ENCODE assay signal across 8 cellular contexts in the genomic region with DNA sequence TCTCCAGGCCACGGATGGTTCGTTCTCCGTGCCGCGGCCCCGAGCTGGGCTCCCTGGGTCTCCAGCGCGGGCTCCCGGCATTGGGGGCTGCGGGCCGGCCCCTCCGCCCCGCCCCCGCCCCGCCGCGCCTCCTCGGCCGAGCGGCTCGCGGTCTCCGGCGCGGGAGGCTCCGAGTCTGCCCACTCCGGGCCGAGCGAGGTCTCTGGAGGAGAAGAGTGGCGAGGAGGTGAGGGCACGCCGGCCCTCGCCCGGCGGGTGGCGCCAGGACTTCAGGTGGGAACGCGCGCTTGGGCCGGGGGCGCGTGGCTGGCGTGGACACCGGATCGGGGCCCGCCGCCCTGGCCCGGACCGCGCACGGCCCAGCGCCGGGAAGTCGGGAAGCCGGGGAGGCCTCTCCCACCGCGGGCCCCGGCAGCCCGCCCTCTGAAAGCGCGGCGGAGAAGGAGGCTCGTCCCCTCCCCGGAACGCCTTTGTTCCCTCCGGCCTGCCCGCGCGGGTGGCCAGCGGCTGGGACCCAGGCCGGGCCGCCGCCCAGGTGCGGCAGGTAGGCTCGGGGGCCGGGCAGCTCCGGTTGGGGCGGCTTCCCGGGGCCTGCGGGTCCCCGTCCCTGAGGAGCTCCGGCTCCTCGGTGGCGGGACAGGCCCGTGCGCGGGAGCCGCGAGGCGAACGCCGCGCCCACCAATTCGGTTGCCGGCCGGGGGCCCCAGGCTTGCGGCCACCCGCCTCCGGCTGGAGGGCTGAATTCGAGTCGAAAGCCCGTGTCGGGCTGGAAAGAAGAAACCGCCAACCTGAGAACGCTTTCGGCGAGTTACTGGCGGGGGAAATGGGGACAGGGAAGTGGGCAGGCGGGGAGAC. TPM values are rescaled to one million over a fixed set of nuclear protein-coding genes. Genes with fewer than 3 reads are reported as not detected.
DNase-seq lines count a peak whose midpoint lies in the region; ATAC-seq, FAIRE-seq and TF ChIP-seq lines count a peak whose summit lies in the region.

No MANE protein-coding gene starts in this region.

- H3K4me3 Mint-ChIP-seq in T-helper 17 cell = peak overlapping the region; percentile 86

- H3K27me3 Mint-ChIP-seq in T-helper 17 cell = peaks cover 30% of the 10 kb centered on the region

- H3K36me3 Mint-ChIP-seq in T-helper 17 cell (ENCODE audit: low read depth) = peaks cover 8% of the 10 kb centered on the region

- no peaks in the 10 kb centered on the region for H3K27me3 ChIP-seq in duodenal mucosa (ENCODE audit: control insufficient read depth in 1 of 2, insufficient read depth in 2 of 2, low read length in 2 of 2)
- H3K27me3 ChIP-seq in lung (ENCODE audit: control insufficient read depth, insufficient read depth) = no peaks in the 10 kb centered on the region

- 0 to 1% methylated on average over 88 to 109 of the region's 109 CpGs for WGBS in lung, 2 donors

- H3K27ac ChIP-seq in duodenal mucosa (ENCODE audit: low read depth, low read length) = peak overlapping the region; percentile 93
- H3K27ac ChIP-seq in lung (ENCODE audit: low read depth in 1 of 2, low read length in 1 of 2) = peak overlapping the region; percentile 93 to 97
- H3K27ac ChIP-seq in substantia nigra (ENCODE audit: low read depth, low read length, poor library complexity, severe bottlenecking) = peak overlapping the region; percentile 68

- H3K4me1 ChIP-seq in duodenal mucosa (ENCODE audit: control insufficient read depth in 1 of 2, insufficient read depth in 2 of 2, low read length in 2 of 2) (peaks cover 16 to 19% of the 10 kb centered on the region in 2 donors), lung (ENCODE audit: control insufficient read depth in 2 of 2, insufficient read depth in 2 of 2, low read length in 2 of 2) (peaks cover 0 to 2% of the 10 kb centered on the region in 2 donors)

- H3K9me3 ChIP-seq in T-helper 17 cell (ENCODE audit: control insufficient read depth, low read length, poor library complexity, severe bottlenecking) (no peaks in the 10 kb centered on the region), duodenal mucosa (ENCODE audit: control insufficient read depth in 1 of 2, low read length in 2 of 2) (no peaks in the 10 kb centered on the region), lung (ENCODE audit: control insufficient read depth in 2 of 2, insufficient read depth in 1 of 2, low read length in 1 of 2) (peaks cover 0 to 4% of the 10 kb centered on the region in 2 donors)

- H3K36me3 ChIP-seq in duodenal mucosa (ENCODE audit: control insufficient read depth in 1 of 2, insufficient read depth in 2 of 2, low read length in 2 of 2) (no peaks in the 10 kb centered on the region), lung (ENCODE audit: control insufficient read depth in 2 of 2, insufficient read depth in 2 of 2, low read length in 2 of 2) (no peaks in the 10 kb centered on the region)

- ATAC-seq in T-helper 17 cell = peak; percentile 52
- peak; percentile 59 for ATAC-seq in lung (ENCODE audit: insufficient read depth, low FRiP score)

- peak overlapping the region; percentile 92 to 99 for H3K9ac ChIP-seq in duodenal mucosa (ENCODE audit: low read depth in 1 of 2, low read length in 2 of 2)

- peaks cover 11% of the 10 kb centered on the region for H3K4me1 Mint-ChIP-seq in T-helper 17 cell

- H3K27ac Mint-ChIP-seq in T-helper 17 cell = no peak overlapping the region

- H3K4me3 ChIP-seq in duodenal mucosa (ENCODE audit: low read depth in 1 of 2, low read length in 2 of 2) (peak overlapping the region; percentile 90 to 92), lung (peak overlapping the region; percentile 81)

- 0 out of 2 replicates have a peak, but pooled peaks have one; percentile 17 for TF ChIP-seq POLR2A in H54 (IDR thresholded peaks at IDR 0.05; ENCODE audit: low read depth, low read length)

- FAIRE-seq in H54 (lab: Jason Lieb, UNC) = no peak
- no peak for FAIRE-seq in RCC 7860 (lab: Jason Lieb, UNC)

- TF ChIP-seq CTCF in lung (IDR thresholded peaks at IDR 0.05; ENCODE audit: control extremely low read depth, extremely low read depth) = no peak

- DNase-seq in AG20443 (ENCODE audit: low spot score) (peak; percentile 36), H54 (ENCODE audit: insufficient read length, low spot score) (peak; percentile 37), T-helper 17 cell (no peak), lung (ENCODE audit: low spot score) (no peak), substantia nigra (lab: John Stamatoyannopoulos, UW) (peak in 5 of 49 donors; percentile 12 to 42 (median 35)), SHP77 treated with DMSO at 0.1 percent for 48 hours (lab: John Stamatoyannopoulos, UW) (no peak), RCC 7860 (ENCODE audit: low spot score) (no peak)

RNA-seq across cellular contexts. Expression of a gene that starts 1.1 kb away (rescaled TPM):
- total RNA-seq in T-helper 17 cell (1 to 10 TPM; 1.6 to 2.1 TPM), lung (10 to 100 TPM; 28.1 to 43.1 TPM)
- 10 to 100 TPM; 13.5 to 25.4 TPM for polyA plus RNA-seq in lung

Comparison
In these comparisons a context has a peak if more than half of its experiments do, and no peak if none do; other contexts are left out.
1. DNase-seq: peak in AG20443 (single experiment) and H54 (single experiment); none in T-helper 17 cell (0 of 3), lung (single experiment), SHP77 treated with DMSO at 0.1 percent for 48 hours (single experiment) and RCC 7860 (single experiment).
2. RNA of a gene that starts 1.1 kb away (total RNA-seq): 28.1 to 43.1 TPM in lung; 1.6 to 2.1 TPM in T-helper 17 cell; every median in the first group is over 4 times any median in the second.
3. Peak in every context shown above with its lines, with median percentiles within 50 percentile points of each other: H3K27ac ChIP-seq.